1 cellular context compared by ENCODE assay signal in the genomic region with DNA sequence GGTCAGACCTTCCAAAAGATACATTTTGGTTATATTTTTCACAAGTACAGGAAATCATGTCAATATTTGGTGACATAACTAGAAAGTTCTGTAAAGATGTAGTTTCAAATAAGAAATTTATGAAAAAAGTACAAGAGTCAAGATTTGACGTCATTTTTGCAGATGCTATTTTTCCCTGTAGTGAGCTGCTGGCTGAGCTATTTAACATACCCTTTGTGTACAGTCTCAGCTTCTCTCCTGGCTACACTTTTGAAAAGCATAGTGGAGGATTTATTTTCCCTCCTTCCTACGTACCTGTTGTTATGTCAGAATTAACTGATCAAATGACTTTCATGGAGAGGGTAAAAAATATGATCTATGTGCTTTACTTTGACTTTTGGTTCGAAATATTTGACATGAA.
TF ChIP-seq lines count a peak whose summit lies in the region.

No MANE protein-coding gene starts in this region.

TF ChIP-seq in IMR-90, 13 proteins besides CTCF, POLR2A, EP300 and RAD21 (continued from another document):
- TF ChIP-seq, protein P1, sequence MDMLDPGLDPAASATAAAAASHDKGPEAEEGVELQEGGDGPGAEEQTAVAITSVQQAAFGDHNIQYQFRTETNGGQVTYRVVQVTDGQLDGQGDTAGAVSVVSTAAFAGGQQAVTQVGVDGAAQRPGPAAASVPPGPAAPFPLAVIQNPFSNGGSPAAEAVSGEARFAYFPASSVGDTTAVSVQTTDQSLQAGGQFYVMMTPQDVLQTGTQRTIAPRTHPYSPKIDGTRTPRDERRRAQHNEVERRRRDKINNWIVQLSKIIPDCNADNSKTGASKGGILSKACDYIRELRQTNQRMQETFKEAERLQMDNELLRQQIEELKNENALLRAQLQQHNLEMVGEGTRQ (IDR thresholded peaks at IDR 0.05; ENCODE audit: low read depth, low read length), result no peak
- TF ChIP-seq, protein P2, sequence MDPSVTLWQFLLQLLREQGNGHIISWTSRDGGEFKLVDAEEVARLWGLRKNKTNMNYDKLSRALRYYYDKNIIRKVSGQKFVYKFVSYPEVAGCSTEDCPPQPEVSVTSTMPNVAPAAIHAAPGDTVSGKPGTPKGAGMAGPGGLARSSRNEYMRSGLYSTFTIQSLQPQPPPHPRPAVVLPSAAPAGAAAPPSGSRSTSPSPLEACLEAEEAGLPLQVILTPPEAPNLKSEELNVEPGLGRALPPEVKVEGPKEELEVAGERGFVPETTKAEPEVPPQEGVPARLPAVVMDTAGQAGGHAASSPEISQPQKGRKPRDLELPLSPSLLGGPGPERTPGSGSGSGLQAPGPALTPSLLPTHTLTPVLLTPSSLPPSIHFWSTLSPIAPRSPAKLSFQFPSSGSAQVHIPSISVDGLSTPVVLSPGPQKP (IDR thresholded peaks at IDR 0.05; ENCODE audit: borderline replicate concordance, low read depth, low read length), result no peak
- TF ChIP-seq FOS (IDR thresholded peaks at IDR 0.05; ENCODE audit: low read depth, low read length) (no peak), MXI1 (IDR thresholded peaks at IDR 0.05; ENCODE audit: borderline replicate concordance, low read depth, low read length) (no peak), SMC3 (IDR thresholded peaks at IDR 0.05; ENCODE audit: low read depth, low read length) (no peak), MAFK (IDR thresholded peaks at IDR 0.05; ENCODE audit: low read depth, low read length) (no peak), NFE2L2 (IDR thresholded peaks at IDR 0.05; ENCODE audit: low read depth, low read length) (no peak), CEBPB (IDR thresholded peaks at IDR 0.05; ENCODE audit: low read depth, low read length) (no peak), RCOR1 (IDR thresholded peaks at IDR 0.05; ENCODE audit: insufficient replicate concordance, low read length) (no peak), MAZ (IDR thresholded peaks at IDR 0.05; ENCODE audit: borderline replicate concordance, low read depth, low read length) (no peak), BHLHE40 (IDR thresholded peaks at IDR 0.05; ENCODE audit: low read depth, low read length) (no peak)
